ENCODE assay signal across 8 cellular contexts in the genomic region with DNA sequence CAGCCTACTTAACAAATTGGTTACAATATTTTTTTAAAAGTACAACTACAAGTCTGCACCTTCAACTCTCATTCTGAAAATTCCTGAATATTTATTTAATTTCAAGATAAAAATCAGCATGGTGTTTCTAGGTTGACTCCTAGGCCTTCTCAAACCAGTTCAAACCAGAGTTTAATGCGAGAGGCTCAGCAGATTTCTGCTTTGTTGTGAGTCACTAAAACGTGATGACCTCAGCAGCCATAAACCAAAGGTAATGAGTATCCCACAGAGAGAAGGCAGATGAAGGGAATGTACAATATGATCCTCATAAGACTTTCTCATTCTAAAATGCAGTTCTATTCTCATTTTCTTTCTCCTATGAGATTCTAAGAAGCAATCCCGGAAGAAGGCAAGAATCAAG. TPM values are rescaled to one million over a fixed set of nuclear protein-coding genes. Genes with fewer than 3 reads are reported as not detected.
DNase-seq lines count a peak whose midpoint lies in the region; ATAC-seq, FAIRE-seq and TF ChIP-seq lines count a peak whose summit lies in the region.

No MANE protein-coding gene starts in this region.

- H3K4me1 ChIP-seq in left lung (peaks cover 15 to 34% of the 10 kb centered on the region in 2 donors), vagina (peaks cover 31% of the 10 kb centered on the region)

- peak overlapping the region in 1 of 2 donors; percentile 76 for H3K27ac ChIP-seq in left lung
- H3K27ac ChIP-seq in vagina = peak overlapping the region; percentile 65

- no peak for FAIRE-seq in GM19239 (lab: Jason Lieb, UNC)

- in situ Hi-C loops in astrocyte of the spinal cord (cut with HindIII; ENCODE audit: low sequenced_read_pairs) = no loop called here

- TF ChIP-seq POLR2A in vagina (IDR thresholded peaks at IDR 0.05) = no peak

- peaks cover 3 to 33% of the 10 kb centered on the region in 2 donors for H3K36me3 ChIP-seq in left lung
- peaks cover 0 to 27% of the 10 kb centered on the region in 2 donors for H3K36me3 ChIP-seq in vagina

- H3K27me3 ChIP-seq in left lung (no peaks in the 10 kb centered on the region), vagina (no peaks in the 10 kb centered on the region)

- no peaks in the 10 kb centered on the region for H3K9me3 ChIP-seq in left lung
- H3K9me3 ChIP-seq in vagina = no peaks in the 10 kb centered on the region

- intact Hi-C loops in left lung (cut with DNase I) = no loop called here
- intact Hi-C loops in vagina (cut with DNase I) = no loop called here

- DNase-seq in A172 (ENCODE audit: low spot score) (peak; percentile 83), GM04503 (ENCODE audit: low read depth) (peak; percentile 70), NOMO-1 treated with dmso at 0.1 percent for 144 hours (lab: John Stamatoyannopoulos, UW; ENCODE audit: unreplicated experiment) (peak; percentile 19), astrocyte of the spinal cord (ENCODE audit: low read depth, low spot score) (peak; percentile 89), left lung (no peak), vagina (ENCODE audit: extremely low spot score in 2 of 2) (no peak), GM19239 (ENCODE audit: insufficient read length, low spot score) (no peak)

- ATAC-seq in left lung (peak; percentile 23), HG02588 (IDR thresholded peaks at IDR 0.05; ENCODE audit: unreplicated experiment) (no peak)

- TF ChIP-seq CTCF in astrocyte of the spinal cord (IDR thresholded peaks at IDR 0.05; ENCODE audit: low read depth, low read length) (no peak), left lung (IDR thresholded peaks at IDR 0.05) (no peak), vagina (IDR thresholded peaks at IDR 0.05) (no peak)

- H3K4me3 ChIP-seq in astrocyte of the spinal cord (ENCODE audit: low read depth, low read length) (peak overlapping the region; percentile 89), left lung (peak overlapping the region; percentile 80 to 90), vagina (peak overlapping the region; percentile 79 to 88)

RNA-seq across cellular contexts. Expression of a gene that starts 1.5 kb away (rescaled TPM):
- total RNA-seq in A172 (2014; rRNA removed; shearing (Covaris generic)) = 25.2 and 34.0 TPM in 2 replicates
- 10 to 100 TPM; 16.1 to 25.2 TPM for total RNA-seq in left lung
- 32.2 TPM for total RNA-seq in vagina

RNA-seq across cellular contexts. Expression of a gene that starts 15.1 kb away (rescaled TPM):
- not detected in 2 replicates for total RNA-seq in A172 (2014; rRNA removed; shearing (Covaris generic))
- total RNA-seq in left lung (not detected), vagina (not detected)

Comparison
In these comparisons a context has a peak if more than half of its experiments do, and no peak if none do; other contexts are left out.
1. DNase-seq: peak in A172 (single experiment), GM04503 (single experiment), NOMO-1 treated with dmso at 0.1 percent for 144 hours (single experiment) and astrocyte of the spinal cord (single experiment); none in left lung (0 of 2), vagina (0 of 2) and GM19239 (single experiment).
2. Peak in every context shown above with its lines, with median percentiles within 50 percentile points of each other: H3K4me3 ChIP-seq.